1 cellular context compared by ENCODE assay signal in the genomic region with DNA sequence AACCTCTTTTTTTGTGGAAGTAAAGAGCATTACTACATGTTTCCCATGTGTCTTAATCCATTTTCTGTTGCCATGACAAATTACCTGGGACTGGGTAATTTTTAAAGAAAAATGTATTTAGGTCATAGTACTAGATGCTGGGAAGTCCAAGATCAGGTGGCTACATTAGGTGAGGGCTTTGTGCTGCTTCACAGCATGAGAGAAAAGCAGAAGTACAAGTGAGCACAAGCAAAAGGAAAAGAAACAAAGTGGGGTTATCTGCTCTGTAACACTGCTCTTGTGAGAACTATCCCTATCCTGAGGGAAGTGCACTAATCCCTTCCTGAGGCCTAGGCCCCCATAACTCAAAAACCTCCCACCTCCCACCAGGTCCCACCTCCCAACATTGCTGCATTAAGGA.
TF ChIP-seq lines count a peak whose summit lies in the region.

No MANE protein-coding gene starts in this region.

TF ChIP-seq in WTC11, 78 proteins besides CTCF, POLR2A, EP300 and RAD21 (continued from another document):
- TF ChIP-seq, protein P1, sequence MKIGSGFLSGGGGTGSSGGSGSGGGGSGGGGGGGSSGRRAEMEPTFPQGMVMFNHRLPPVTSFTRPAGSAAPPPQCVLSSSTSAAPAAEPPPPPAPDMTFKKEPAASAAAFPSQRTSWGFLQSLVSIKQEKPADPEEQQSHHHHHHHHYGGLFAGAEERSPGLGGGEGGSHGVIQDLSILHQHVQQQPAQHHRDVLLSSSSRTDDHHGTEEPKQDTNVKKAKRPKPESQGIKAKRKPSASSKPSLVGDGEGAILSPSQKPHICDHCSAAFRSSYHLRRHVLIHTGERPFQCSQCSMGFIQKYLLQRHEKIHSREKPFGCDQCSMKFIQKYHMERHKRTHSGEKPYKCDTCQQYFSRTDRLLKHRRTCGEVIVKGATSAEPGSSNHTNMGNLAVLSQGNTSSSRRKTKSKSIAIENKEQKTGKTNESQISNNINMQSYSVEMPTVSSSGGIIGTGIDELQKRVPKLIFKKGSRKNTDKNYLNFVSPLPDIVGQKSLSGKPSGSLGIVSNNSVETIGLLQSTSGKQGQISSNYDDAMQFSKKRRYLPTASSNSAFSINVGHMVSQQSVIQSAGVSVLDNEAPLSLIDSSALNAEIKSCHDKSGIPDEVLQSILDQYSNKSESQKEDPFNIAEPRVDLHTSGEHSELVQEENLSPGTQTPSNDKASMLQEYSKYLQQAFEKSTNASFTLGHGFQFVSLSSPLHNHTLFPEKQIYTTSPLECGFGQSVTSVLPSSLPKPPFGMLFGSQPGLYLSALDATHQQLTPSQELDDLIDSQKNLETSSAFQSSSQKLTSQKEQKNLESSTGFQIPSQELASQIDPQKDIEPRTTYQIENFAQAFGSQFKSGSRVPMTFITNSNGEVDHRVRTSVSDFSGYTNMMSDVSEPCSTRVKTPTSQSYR (CRISPR knock-in tag; IDR thresholded peaks at IDR 0.05), result no peak
- no peak for TF ChIP-seq NFE2L1 (CRISPR knock-in tag; IDR thresholded peaks at IDR 0.05)
- TF ChIP-seq, protein P2, sequence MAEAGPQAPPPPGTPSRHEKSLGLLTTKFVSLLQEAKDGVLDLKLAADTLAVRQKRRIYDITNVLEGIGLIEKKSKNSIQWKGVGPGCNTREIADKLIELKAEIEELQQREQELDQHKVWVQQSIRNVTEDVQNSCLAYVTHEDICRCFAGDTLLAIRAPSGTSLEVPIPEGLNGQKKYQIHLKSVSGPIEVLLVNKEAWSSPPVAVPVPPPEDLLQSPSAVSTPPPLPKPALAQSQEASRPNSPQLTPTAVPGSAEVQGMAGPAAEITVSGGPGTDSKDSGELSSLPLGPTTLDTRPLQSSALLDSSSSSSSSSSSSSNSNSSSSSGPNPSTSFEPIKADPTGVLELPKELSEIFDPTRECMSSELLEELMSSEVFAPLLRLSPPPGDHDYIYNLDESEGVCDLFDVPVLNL (CRISPR knock-in tag; IDR thresholded peaks at IDR 0.05; ENCODE audit: borderline replicate concordance, low read depth), result no peak
- TF ChIP-seq CREB1 (CRISPR knock-in tag; IDR thresholded peaks at IDR 0.05), result no peak
- TF ChIP-seq, protein P3, sequence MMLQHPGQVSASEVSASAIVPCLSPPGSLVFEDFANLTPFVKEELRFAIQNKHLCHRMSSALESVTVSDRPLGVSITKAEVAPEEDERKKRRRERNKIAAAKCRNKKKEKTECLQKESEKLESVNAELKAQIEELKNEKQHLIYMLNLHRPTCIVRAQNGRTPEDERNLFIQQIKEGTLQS (CRISPR knock-in tag; conservative IDR thresholded peaks at IDR 0.05), result no peak
- TF ChIP-seq, protein P4, sequence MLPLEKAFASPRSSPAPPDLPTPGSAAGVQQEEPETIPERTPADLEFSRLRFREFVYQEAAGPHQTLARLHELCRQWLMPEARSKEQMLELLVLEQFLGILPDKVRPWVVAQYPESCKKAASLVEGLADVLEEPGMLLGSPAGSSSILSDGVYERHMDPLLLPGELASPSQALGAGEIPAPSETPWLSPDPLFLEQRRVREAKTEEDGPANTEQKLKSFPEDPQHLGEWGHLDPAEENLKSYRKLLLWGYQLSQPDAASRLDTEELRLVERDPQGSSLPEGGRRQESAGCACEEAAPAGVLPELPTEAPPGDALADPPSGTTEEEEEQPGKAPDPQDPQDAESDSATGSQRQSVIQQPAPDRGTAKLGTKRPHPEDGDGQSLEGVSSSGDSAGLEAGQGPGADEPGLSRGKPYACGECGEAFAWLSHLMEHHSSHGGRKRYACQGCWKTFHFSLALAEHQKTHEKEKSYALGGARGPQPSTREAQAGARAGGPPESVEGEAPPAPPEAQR (CRISPR knock-in tag; IDR thresholded peaks at IDR 0.05), result no peak
- TF ChIP-seq NR3C1 (CRISPR knock-in tag; conservative IDR thresholded peaks at IDR 0.05; ENCODE audit: low read depth), result no peak
- TF ChIP-seq, protein P5, sequence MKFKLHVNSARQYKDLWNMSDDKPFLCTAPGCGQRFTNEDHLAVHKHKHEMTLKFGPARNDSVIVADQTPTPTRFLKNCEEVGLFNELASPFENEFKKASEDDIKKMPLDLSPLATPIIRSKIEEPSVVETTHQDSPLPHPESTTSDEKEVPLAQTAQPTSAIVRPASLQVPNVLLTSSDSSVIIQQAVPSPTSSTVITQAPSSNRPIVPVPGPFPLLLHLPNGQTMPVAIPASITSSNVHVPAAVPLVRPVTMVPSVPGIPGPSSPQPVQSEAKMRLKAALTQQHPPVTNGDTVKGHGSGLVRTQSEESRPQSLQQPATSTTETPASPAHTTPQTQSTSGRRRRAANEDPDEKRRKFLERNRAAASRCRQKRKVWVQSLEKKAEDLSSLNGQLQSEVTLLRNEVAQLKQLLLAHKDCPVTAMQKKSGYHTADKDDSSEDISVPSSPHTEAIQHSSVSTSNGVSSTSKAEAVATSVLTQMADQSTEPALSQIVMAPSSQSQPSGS (CRISPR knock-in tag; IDR thresholded peaks at IDR 0.05; ENCODE audit: borderline replicate concordance, low read depth), result no peak
- TF ChIP-seq, protein P6, sequence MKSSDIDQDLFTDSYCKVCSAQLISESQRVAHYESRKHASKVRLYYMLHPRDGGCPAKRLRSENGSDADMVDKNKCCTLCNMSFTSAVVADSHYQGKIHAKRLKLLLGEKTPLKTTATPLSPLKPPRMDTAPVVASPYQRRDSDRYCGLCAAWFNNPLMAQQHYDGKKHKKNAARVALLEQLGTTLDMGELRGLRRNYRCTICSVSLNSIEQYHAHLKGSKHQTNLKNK (CRISPR knock-in tag; IDR thresholded peaks at IDR 0.05), result no peak
